ENCODE assay signal across 1 cellular context in the genomic region with DNA sequence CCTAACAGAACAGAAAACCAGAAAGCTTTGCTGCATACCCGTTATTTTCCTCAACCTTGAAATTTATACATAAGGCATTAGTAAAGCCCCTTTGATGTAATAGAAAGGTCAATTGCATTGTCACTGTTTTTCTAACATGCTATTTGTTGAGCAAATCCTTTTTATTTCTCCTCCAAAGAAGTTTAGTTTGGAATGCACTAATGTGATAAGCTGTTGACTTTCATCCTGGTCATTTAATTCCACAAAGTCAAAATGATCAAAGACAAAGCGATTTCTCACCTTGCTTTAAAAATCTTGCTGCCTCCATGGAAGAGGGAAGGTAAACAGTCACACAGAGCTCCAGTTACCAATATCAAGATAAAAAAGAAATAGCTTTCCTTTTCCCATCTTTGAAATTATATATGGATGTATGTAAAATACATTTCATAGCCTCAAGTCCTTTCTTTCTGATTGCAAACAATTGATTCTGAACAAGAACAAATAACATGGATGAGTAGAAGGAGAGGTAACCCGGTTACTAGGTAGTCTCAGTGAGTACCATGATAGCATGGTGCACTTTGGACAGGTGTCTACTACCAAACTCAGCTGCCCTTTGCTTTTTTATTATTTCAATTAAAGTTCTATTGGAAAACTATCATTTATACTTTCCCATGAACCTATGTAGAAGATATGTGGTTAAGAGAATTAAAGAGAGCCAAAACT.
A peak's percentile ranks its signal among the peaks of the same experiment; 100 is the strongest.
TF ChIP-seq lines count a peak whose summit lies in the region.

No MANE protein-coding gene starts in this region.

TF ChIP-seq in HepG2, 621 proteins besides CTCF, POLR2A, EP300 and RAD21 (continued from another document and continues in another):
- TF ChIP-seq, protein P1, sequence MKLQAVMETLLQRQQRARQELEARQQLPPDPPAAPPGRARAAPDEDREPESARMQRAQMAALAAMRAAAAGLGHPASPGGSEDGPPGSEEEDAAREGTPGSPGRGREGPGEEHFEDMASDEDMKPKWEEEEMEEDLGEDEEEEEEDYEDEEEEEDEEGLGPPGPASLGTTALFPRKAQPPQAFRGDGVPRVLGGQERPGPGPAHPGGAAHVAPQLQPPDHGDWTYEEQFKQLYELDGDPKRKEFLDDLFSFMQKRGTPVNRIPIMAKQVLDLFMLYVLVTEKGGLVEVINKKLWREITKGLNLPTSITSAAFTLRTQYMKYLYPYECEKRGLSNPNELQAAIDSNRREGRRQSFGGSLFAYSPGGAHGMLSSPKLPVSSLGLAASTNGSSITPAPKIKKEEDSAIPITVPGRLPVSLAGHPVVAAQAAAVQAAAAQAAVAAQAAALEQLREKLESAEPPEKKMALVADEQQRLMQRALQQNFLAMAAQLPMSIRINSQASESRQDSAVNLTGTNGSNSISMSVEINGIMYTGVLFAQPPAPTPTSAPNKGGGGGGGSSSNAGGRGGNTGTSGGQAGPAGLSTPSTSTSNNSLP (IDR thresholded peaks at IDR 0.05; ENCODE audit: low read depth, low read length), result peak; percentile 40; the same call in 1 of the 2 replicates
- TF ChIP-seq ZNF225 (CRISPR knock-in tag; IDR thresholded peaks at IDR 0.05), result no peak
- TF ChIP-seq ZNF451 (CRISPR knock-in tag; IDR thresholded peaks at IDR 0.05), result no peak
- TF ChIP-seq SOX5 (CRISPR knock-in tag; IDR thresholded peaks at IDR 0.05; ENCODE audit: borderline replicate concordance), result peak; percentile 90; the same call in 1 of the 2 replicates
- peak; percentile 45; the same call in 1 of the 2 replicates for TF ChIP-seq HMG20A (CRISPR knock-in tag; IDR thresholded peaks at IDR 0.05; ENCODE audit: borderline replicate concordance)
- no peak for TF ChIP-seq ATRX (CRISPR knock-in tag; IDR thresholded peaks at IDR 0.05; ENCODE audit: borderline replicate concordance)
- TF ChIP-seq ZNF776 (CRISPR knock-in tag; IDR thresholded peaks at IDR 0.05), result no peak
- TF ChIP-seq, protein P2, sequence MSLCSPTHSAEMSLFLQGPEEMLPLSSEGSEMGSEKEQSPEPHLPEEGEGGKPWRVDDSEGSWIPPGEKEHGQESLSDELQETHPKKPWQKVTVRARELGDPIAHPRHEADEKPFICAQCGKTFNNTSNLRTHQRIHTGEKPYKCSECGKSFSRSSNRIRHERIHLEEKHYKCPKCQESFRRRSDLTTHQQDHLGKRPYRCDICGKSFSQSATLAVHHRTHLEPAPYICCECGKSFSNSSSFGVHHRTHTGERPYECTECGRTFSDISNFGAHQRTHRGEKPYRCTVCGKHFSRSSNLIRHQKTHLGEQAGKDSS (CRISPR knock-in tag; IDR thresholded peaks at IDR 0.05; ENCODE audit: borderline replicate concordance, low read depth), result no peak
- TF ChIP-seq, protein P3, sequence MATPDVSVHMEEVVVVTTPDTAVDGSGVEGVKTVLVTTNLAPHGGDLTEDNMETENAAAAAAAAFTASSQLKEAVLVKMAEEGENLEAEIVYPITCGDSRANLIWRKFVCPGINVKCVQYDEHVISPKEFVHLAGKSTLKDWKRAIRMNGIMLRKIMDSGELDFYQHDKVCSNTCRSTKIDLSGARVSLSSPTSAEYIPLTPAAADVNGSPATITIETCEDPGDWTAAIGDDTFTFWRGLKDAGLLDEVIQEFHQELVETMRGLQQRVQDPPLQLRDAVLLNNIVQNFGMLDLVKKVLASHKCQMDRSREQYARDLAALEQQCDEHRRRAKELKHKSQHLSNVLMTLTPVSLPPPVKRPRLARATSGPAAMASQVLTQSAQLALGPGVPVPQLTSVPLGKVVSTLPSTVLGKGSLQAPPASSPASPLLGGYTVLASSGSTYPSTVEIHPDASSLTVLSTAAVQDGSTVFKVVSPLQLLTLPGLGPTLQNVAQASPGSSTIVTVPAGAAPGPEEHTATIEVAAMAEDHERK (CRISPR knock-in tag; IDR thresholded peaks at IDR 0.05; ENCODE audit: low read depth), result no peak
- no peak for TF ChIP-seq ZZZ3 (CRISPR knock-in tag; IDR thresholded peaks at IDR 0.05; ENCODE audit: borderline replicate concordance)
- TF ChIP-seq HNRNPLL (IDR thresholded peaks at IDR 0.05; ENCODE audit: low read depth, low read length, poor library complexity, severe bottlenecking), result no peak
- TF ChIP-seq SALL2 (CRISPR knock-in tag; IDR thresholded peaks at IDR 0.05), result no peak
- TF ChIP-seq, protein P4, sequence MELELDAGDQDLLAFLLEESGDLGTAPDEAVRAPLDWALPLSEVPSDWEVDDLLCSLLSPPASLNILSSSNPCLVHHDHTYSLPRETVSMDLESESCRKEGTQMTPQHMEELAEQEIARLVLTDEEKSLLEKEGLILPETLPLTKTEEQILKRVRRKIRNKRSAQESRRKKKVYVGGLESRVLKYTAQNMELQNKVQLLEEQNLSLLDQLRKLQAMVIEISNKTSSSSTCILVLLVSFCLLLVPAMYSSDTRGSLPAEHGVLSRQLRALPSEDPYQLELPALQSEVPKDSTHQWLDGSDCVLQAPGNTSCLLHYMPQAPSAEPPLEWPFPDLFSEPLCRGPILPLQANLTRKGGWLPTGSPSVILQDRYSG (CRISPR knock-in tag; IDR thresholded peaks at IDR 0.05), result no peak
- TF ChIP-seq, protein P5, sequence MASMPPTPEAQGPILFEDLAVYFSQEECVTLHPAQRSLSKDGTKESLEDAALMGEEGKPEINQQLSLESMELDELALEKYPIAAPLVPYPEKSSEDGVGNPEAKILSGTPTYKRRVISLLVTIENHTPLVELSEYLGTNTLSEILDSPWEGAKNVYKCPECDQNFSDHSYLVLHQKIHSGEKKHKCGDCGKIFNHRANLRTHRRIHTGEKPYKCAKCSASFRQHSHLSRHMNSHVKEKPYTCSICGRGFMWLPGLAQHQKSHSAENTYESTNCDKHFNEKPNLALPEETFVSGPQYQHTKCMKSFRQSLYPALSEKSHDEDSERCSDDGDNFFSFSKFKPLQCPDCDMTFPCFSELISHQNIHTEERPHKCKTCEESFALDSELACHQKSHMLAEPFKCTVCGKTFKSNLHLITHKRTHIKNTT (CRISPR knock-in tag; IDR thresholded peaks at IDR 0.05), result no peak
- TF ChIP-seq, protein P6, sequence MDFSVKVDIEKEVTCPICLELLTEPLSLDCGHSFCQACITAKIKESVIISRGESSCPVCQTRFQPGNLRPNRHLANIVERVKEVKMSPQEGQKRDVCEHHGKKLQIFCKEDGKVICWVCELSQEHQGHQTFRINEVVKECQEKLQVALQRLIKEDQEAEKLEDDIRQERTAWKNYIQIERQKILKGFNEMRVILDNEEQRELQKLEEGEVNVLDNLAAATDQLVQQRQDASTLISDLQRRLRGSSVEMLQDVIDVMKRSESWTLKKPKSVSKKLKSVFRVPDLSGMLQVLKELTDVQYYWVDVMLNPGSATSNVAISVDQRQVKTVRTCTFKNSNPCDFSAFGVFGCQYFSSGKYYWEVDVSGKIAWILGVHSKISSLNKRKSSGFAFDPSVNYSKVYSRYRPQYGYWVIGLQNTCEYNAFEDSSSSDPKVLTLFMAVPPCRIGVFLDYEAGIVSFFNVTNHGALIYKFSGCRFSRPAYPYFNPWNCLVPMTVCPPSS (IDR thresholded peaks at IDR 0.05), result no peak
- TF ChIP-seq ZNF34 (CRISPR knock-in tag; IDR thresholded peaks at IDR 0.05; ENCODE audit: borderline replicate concordance), result no peak
- TF ChIP-seq ZFAT (CRISPR knock-in tag; conservative IDR thresholded peaks at IDR 0.05), result no peak
- TF ChIP-seq GATAD2A (CRISPR knock-in tag; IDR thresholded peaks at IDR 0.05), result peak; percentile 70
- peak; percentile 84 for TF ChIP-seq EHMT2 (IDR thresholded peaks at IDR 0.05; ENCODE audit: borderline replicate concordance, low read depth, low read length)
- TF ChIP-seq GATA4 (IDR thresholded peaks at IDR 0.05; ENCODE audit: borderline replicate concordance, low read depth), result peak; percentile 94; the same call in 1 of the 2 replicates
- TF ChIP-seq, protein P7, sequence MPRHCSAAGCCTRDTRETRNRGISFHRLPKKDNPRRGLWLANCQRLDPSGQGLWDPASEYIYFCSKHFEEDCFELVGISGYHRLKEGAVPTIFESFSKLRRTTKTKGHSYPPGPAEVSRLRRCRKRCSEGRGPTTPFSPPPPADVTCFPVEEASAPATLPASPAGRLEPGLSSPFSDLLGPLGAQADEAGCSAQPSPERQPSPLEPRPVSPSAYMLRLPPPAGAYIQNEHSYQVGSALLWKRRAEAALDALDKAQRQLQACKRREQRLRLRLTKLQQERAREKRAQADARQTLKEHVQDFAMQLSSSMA (CRISPR knock-in tag; IDR thresholded peaks at IDR 0.05), result no peak
- TF ChIP-seq, protein P8, sequence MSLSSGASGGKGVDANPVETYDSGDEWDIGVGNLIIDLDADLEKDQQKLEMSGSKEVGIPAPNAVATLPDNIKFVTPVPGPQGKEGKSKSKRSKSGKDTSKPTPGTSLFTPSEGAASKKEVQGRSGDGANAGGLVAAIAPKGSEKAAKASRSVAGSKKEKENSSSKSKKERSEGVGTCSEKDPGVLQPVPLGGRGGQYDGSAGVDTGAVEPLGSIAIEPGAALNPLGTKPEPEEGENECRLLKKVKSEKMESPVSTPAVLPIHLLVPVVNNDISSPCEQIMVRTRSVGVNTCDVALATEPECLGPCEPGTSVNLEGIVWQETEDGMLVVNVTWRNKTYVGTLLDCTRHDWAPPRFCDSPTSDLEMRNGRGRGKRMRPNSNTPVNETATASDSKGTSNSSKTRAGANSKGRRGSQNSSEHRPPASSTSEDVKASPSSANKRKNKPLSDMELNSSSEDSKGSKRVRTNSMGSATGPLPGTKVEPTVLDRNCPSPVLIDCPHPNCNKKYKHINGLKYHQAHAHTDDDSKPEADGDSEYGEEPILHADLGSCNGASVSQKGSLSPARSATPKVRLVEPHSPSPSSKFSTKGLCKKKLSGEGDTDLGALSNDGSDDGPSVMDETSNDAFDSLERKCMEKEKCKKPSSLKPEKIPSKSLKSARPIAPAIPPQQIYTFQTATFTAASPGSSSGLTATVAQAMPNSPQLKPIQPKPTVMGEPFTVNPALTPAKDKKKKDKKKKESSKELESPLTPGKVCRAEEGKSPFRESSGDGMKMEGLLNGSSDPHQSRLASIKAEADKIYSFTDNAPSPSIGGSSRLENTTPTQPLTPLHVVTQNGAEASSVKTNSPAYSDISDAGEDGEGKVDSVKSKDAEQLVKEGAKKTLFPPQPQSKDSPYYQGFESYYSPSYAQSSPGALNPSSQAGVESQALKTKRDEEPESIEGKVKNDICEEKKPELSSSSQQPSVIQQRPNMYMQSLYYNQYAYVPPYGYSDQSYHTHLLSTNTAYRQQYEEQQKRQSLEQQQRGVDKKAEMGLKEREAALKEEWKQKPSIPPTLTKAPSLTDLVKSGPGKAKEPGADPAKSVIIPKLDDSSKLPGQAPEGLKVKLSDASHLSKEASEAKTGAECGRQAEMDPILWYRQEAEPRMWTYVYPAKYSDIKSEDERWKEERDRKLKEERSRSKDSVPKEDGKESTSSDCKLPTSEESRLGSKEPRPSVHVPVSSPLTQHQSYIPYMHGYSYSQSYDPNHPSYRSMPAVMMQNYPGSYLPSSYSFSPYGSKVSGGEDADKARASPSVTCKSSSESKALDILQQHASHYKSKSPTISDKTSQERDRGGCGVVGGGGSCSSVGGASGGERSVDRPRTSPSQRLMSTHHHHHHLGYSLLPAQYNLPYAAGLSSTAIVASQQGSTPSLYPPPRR (CRISPR knock-in tag; IDR thresholded peaks at IDR 0.05; ENCODE audit: borderline replicate concordance), result peak; percentile 83; the same call in 1 of the 2 replicates
- no peak for TF ChIP-seq ZNF552 (CRISPR knock-in tag; IDR thresholded peaks at IDR 0.05; ENCODE audit: borderline replicate concordance)
- peak; percentile 43; the same call in 1 of the 2 replicates for TF ChIP-seq YEATS4 (CRISPR knock-in tag; IDR thresholded peaks at IDR 0.05; ENCODE audit: borderline replicate concordance)
- no peak for TF ChIP-seq ZNF746 (CRISPR knock-in tag; IDR thresholded peaks at IDR 0.05)
- no peak for TF ChIP-seq MTA3 (CRISPR knock-in tag; IDR thresholded peaks at IDR 0.05)
- TF ChIP-seq ZFP62 (CRISPR knock-in tag; IDR thresholded peaks at IDR 0.05), result no peak
- TF ChIP-seq YY1 (IDR thresholded peaks at IDR 0.05; ENCODE audit: insufficient read depth, insufficient replicate concordance, low read depth, low read length), result no peak
- no peak for TF ChIP-seq KDM4B (CRISPR knock-in tag; IDR thresholded peaks at IDR 0.05)
- TF ChIP-seq KMT2B (CRISPR knock-in tag; IDR thresholded peaks at IDR 0.05), result no peak
- peak; percentile 73 for TF ChIP-seq TEAD3 (CRISPR knock-in tag; optimal IDR thresholded peaks at IDR 0.05; ENCODE audit: borderline replicate concordance)
- no peak for TF ChIP-seq RBM39 (IDR thresholded peaks at IDR 0.05; ENCODE audit: low read depth, low read length, poor library complexity, severe bottlenecking)
- no peak for TF ChIP-seq RBFOX2 (IDR thresholded peaks at IDR 0.05; ENCODE audit: low read depth, low read length)
- no peak for TF ChIP-seq IKZF1 (IDR thresholded peaks at IDR 0.05)
- no peak for TF ChIP-seq MEIS1 (CRISPR knock-in tag; IDR thresholded peaks at IDR 0.05; ENCODE audit: borderline replicate concordance)
- TF ChIP-seq, protein P9, sequence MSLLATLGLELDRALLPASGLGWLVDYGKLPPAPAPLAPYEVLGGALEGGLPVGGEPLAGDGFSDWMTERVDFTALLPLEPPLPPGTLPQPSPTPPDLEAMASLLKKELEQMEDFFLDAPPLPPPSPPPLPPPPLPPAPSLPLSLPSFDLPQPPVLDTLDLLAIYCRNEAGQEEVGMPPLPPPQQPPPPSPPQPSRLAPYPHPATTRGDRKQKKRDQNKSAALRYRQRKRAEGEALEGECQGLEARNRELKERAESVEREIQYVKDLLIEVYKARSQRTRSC (CRISPR knock-in tag; IDR thresholded peaks at IDR 0.05; ENCODE audit: low read depth), result no peak
- TF ChIP-seq ZSCAN25 (CRISPR knock-in tag; IDR thresholded peaks at IDR 0.05), result no peak
- no peak for TF ChIP-seq HIVEP1 (CRISPR knock-in tag; IDR thresholded peaks at IDR 0.05)
- TF ChIP-seq, protein P10, sequence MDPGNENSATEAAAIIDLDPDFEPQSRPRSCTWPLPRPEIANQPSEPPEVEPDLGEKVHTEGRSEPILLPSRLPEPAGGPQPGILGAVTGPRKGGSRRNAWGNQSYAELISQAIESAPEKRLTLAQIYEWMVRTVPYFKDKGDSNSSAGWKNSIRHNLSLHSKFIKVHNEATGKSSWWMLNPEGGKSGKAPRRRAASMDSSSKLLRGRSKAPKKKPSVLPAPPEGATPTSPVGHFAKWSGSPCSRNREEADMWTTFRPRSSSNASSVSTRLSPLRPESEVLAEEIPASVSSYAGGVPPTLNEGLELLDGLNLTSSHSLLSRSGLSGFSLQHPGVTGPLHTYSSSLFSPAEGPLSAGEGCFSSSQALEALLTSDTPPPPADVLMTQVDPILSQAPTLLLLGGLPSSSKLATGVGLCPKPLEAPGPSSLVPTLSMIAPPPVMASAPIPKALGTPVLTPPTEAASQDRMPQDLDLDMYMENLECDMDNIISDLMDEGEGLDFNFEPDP (CRISPR knock-in tag; conservative IDR thresholded peaks at IDR 0.05), result no peak
- no peak for TF ChIP-seq MBNL3 (CRISPR knock-in tag; conservative IDR thresholded peaks at IDR 0.05)
- no peak for TF ChIP-seq ZNF256 (CRISPR knock-in tag; conservative IDR thresholded peaks at IDR 0.05)
- no peak for TF ChIP-seq SAFB2 (CRISPR knock-in tag; IDR thresholded peaks at IDR 0.05; ENCODE audit: borderline replicate concordance, low read depth)
